8 cellular contexts compared by ENCODE assay signal in genomic region chr15:84980196-84981053, GRCh38.
DNase-seq lines count a peak whose midpoint lies in the region; ATAC-seq and TF ChIP-seq lines count a peak whose summit lies in the region.

No MANE protein-coding gene starts in this region.

- ATAC-seq in GM21447 (IDR thresholded peaks at IDR 0.05; ENCODE audit: unreplicated experiment): peak; percentile 54

- no peaks in the 10 kb centered on the region for H4K20me1 ChIP-seq in OCI-LY1 (ENCODE audit: insufficient read depth, low read length)

- peak overlapping the region; percentile 80 for H3K4me3 ChIP-seq in HUES48 (ENCODE audit: low read depth, low read length)
- H3K4me3 ChIP-seq in OCI-LY1 (ENCODE audit: low read depth, low read length, poor library complexity, severe bottlenecking): peak overlapping the region; percentile 71
- peak overlapping the region; percentile 57 for H3K4me3 ChIP-seq in mucosa of stomach (ENCODE audit: low read length)

- no peak for TF ChIP-seq POLR2A in erythroblast (IDR thresholded peaks at IDR 0.05; ENCODE audit: low read length)

- H3F3A ChIP-seq in OCI-LY1 (ENCODE audit: insufficient read depth, low read length): no peaks in the 10 kb centered on the region

- H2AFZ ChIP-seq in OCI-LY1 (ENCODE audit: low read length): no peak overlapping the region

- no peaks in the 10 kb centered on the region for H3K9me2 ChIP-seq in OCI-LY1 (ENCODE audit: low read depth, low read length)

- H3K36me3 ChIP-seq in HUES48 (ENCODE audit: control insufficient read depth, insufficient read depth, low read length): no peaks in the 10 kb centered on the region
- no peaks in the 10 kb centered on the region for H3K36me3 ChIP-seq in OCI-LY1 (ENCODE audit: insufficient read depth, low read length)
- no peaks in the 10 kb centered on the region for H3K36me3 ChIP-seq in mucosa of stomach (ENCODE audit: control insufficient read depth, insufficient read depth, low read length)

- DNase-seq in DMS 273 (lab: John Stamatoyannopoulos, UW; ENCODE audit: unreplicated experiment) (peak; percentile 90), activated T-cell treated with anti-CD3 and anti-CD28 coated beads for 48 hours (ENCODE audit: low read depth) (peak; percentile 82), erythroblast (lab: John Stamatoyannopoulos, UW) (peak; percentile 88 to 90)
- DNase-seq in stimulated activated CD8-positive, alpha-beta memory T cell treated with anti-CD3 and anti-CD28 coated beads, Interleukin-4, amount 100 ng/mL, for 48 hours: peak; percentile 88

- H3K27me3 ChIP-seq in HUES48 (ENCODE audit: control insufficient read depth, insufficient read depth, low read length) (peaks cover 52% of the 10 kb centered on the region), OCI-LY1 (ENCODE audit: insufficient read depth, low read length) (peaks cover 12% of the 10 kb centered on the region; the same call in 1 of the 2 replicates), mucosa of stomach (ENCODE audit: control insufficient read depth, insufficient read depth, low read length) (no peaks in the 10 kb centered on the region)

- H3K4me2 ChIP-seq in OCI-LY1 (ENCODE audit: low read length): peak overlapping the region; percentile 83

- H3K79me2 ChIP-seq in OCI-LY1 (ENCODE audit: insufficient read depth, low read length): no peaks in the 10 kb centered on the region

- H3K9ac ChIP-seq in HUES48 (ENCODE audit: low read depth, low read length) (peak overlapping the region; percentile 30; the same call in 1 of the 2 replicates), OCI-LY1 (ENCODE audit: low read length) (peak overlapping the region; percentile 65), mucosa of stomach (ENCODE audit: low read length) (peak overlapping the region; percentile 65)

- no peak for TF ChIP-seq CTCF in OCI-LY1 (IDR thresholded peaks at IDR 0.05; ENCODE audit: low read length)

- H3K9me3 ChIP-seq in HUES48 (ENCODE audit: control insufficient read depth, insufficient read depth, low read length) (no peaks in the 10 kb centered on the region), OCI-LY1 (ENCODE audit: low read length) (no peaks in the 10 kb centered on the region), mucosa of stomach (ENCODE audit: control insufficient read depth, low read length) (no peaks in the 10 kb centered on the region)

- H3K27ac ChIP-seq in HUES48 (ENCODE audit: low read depth, low read length) (peak overlapping the region; percentile 75), OCI-LY1 (ENCODE audit: low read depth, low read length, poor library complexity, severe bottlenecking) (no peak overlapping the region)

- H3K4me1 ChIP-seq in HUES48 (ENCODE audit: control insufficient read depth, insufficient read depth, low read length) (peaks cover 20% of the 10 kb centered on the region; the same call in 1 of the 2 replicates), OCI-LY1 (ENCODE audit: insufficient read depth, low read length, severe bottlenecking) (peaks cover 15% of the 10 kb centered on the region), mucosa of stomach (ENCODE audit: control insufficient read depth, insufficient read depth, low read length) (peaks cover 15% of the 10 kb centered on the region)
